Comparison of ENCODE assay signal across 8 cellular contexts in the genomic region with DNA sequence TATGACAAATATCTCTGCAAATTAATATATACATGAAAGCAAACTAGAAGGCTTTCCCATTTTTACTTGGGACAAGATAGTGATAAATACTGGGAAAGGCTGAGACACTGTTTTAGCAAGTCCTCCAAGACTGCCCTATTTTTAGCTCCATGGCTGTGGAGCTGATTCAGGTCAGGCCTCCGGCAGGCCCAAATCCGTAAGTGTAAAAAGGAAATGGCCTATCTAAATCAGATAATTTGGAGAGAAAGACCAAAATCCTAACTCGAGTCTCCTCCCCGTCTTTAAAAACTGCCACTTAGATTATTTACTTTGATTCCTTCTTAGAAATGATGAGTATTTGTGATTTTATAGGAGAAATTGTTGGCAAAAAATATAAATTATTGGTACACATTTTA. TPM values are rescaled to one million over a fixed set of nuclear protein-coding genes. Genes with fewer than 3 reads are reported as not detected.
DNase-seq lines count a peak whose midpoint lies in the region; ATAC-seq, FAIRE-seq and TF ChIP-seq lines count a peak whose summit lies in the region.

No MANE protein-coding gene starts in this region.

- peaks cover 28 to 64% (median 45%) of the 10 kb centered on the region in 4 donors for H3K4me1 Mint-ChIP-seq in CD4-positive, alpha-beta memory T cell

- no peak overlapping the region for H3K23ac ChIP-seq in H1 (ENCODE audit: insufficient read length)

- TF ChIP-seq EP300 in H1 (IDR thresholded peaks at IDR 0.05; ENCODE audit: borderline replicate concordance in 1 of 2, low read depth in 2 of 2, low read length in 2 of 2), result no peak

- no peaks in the 10 kb centered on the region for H3K27me3 Mint-ChIP-seq in CD4-positive, alpha-beta memory T cell

- no peaks in the 10 kb centered on the region for H3K9me3 ChIP-seq in CD4-positive, alpha-beta memory T cell (ENCODE audit: control insufficient read depth in 1 of 2, low read length in 2 of 2)
- H3K9me3 ChIP-seq in OCI-LY7 (ENCODE audit: low read length) (no peaks in the 10 kb centered on the region), H1 (ENCODE audit: insufficient read depth in 2 of 2, low read depth in 1 of 2, low read length in 1 of 2) (no peaks in the 10 kb centered on the region), neuron (ENCODE audit: low read length) (no peaks in the 10 kb centered on the region)

- H4K5ac ChIP-seq in H1 (ENCODE audit: insufficient read length, low read depth, low read length), result no peak overlapping the region

- FAIRE-seq in H1 (lab: Jason Lieb, UNC), result no peak

- H3K14ac ChIP-seq in H1 (ENCODE audit: insufficient read length), result no peak overlapping the region

- no peak overlapping the region for H4K8ac ChIP-seq in H1 (ENCODE audit: extremely low read depth, insufficient read depth, low read length)

- H3K27ac Mint-ChIP-seq in CD4-positive, alpha-beta memory T cell, result peak overlapping the region; percentile 96 to 99 (median 98)

- H3K79me2 ChIP-seq in OCI-LY7 (ENCODE audit: insufficient read depth, low read depth, low read length) (peaks cover 70% of the 10 kb centered on the region), H1 (ENCODE audit: control insufficient read depth in 1 of 2, insufficient read depth in 2 of 2, low read length in 2 of 2) (peaks cover 17 to 68% of the 10 kb centered on the region in 2 experiments)

- H4K91ac ChIP-seq in H1 (replicated peaks; ENCODE audit: insufficient read length, low read length), result no peak overlapping the region

- no peak overlapping the region for H2BK15ac ChIP-seq in H1 (ENCODE audit: low read length)

- ATAC-seq in GM19397 (IDR thresholded peaks at IDR 0.05; ENCODE audit: unreplicated experiment), result no peak
- ATAC-seq in HG02981 (IDR thresholded peaks at IDR 0.05; ENCODE audit: unreplicated experiment), result no peak

- no peak overlapping the region for H2BK20ac ChIP-seq in H1 (ENCODE audit: low read length)

- H3K56ac ChIP-seq in H1 (replicated peaks; ENCODE audit: insufficient read length, low read depth, low read length), result no peak overlapping the region

- CTCF ChIA-PET in CD4-positive, alpha-beta memory T cell (lab: Charles Lee; ENCODE audit: partially characterized antibody), result interaction anchor here (1.3 to 3.3 kb wide), 4 partner anchors 10 to 443 kb away, joined by 3 to 16 read pairs (median 4); no protein-coding TSS in a partner anchor
- CTCF ChIA-PET in OCI-LY7 (lab: Charles Lee; ENCODE audit: unreplicated experiment), result interaction anchor here (0.9 kb wide), 1 partner anchor 9 kb away, joined by 3 read pairs; no protein-coding TSS in a partner anchor
- CTCF ChIA-PET in H1 (lab: Charles Lee; ENCODE audit: partially characterized antibody), result interaction anchor here (1.3 to 1.6 kb wide), 2 partner anchors 13 to 28 kb away, joined by 4 to 5 read pairs; no protein-coding TSS in a partner anchor

- H3K4me2 ChIP-seq in OCI-LY7 (ENCODE audit: low read length) (peak overlapping the region; percentile 89), H1 (ENCODE audit: insufficient read depth in 1 of 2, low read depth in 2 of 2, low read length in 2 of 2) (peak overlapping the region; percentile 87 to 97; a peak in 3 of 4 replicates)

- H3K9me3 Mint-ChIP-seq in CD4-positive, alpha-beta memory T cell, result no peaks in the 10 kb centered on the region

- H2AFZ ChIP-seq in OCI-LY7 (ENCODE audit: low read length) (no peak overlapping the region), H1 (ENCODE audit: low read length) (no peak overlapping the region), neuron (ENCODE audit: low read depth, low read length) (no peak overlapping the region)

- H3K4me3 ChIP-seq in CD4-positive, alpha-beta memory T cell (ENCODE audit: low read length in 2 of 2), result peak overlapping the region; percentile 84 to 96
- H3K4me3 ChIP-seq in OCI-LY7 (ENCODE audit: low read depth, low read length, poor library complexity, severe bottlenecking) (peak overlapping the region; percentile 97), H1 (ENCODE audit: extremely low read depth in 1 of 4, insufficient read depth in 2 of 4, low read depth in 3 of 4, low read length in 4 of 4) (peak overlapping the region in 3 of 4 experiments; percentile 80 to 88 (median 82); a peak in 2 of 8 replicates), neuron (ENCODE audit: low read length) (peak overlapping the region; percentile 91)

- no peak overlapping the region for H2BK12ac ChIP-seq in H1 (ENCODE audit: low read depth, low read length)

- H2BK5ac ChIP-seq in H1 (ENCODE audit: low read depth, low read length), result no peak overlapping the region

- H3K9me2 ChIP-seq in OCI-LY7 (ENCODE audit: insufficient read depth, low read length), result no peaks in the 10 kb centered on the region

- no peak for TF ChIP-seq RAD21 in H1 (IDR thresholded peaks at IDR 0.05 in 1 of 2, conservative IDR thresholded peaks at IDR 0.05 in 1 of 2; ENCODE audit: low read depth in 2 of 2, low read length in 2 of 2)

- no peak overlapping the region for H2BK120ac ChIP-seq in H1 (replicated peaks; ENCODE audit: low read depth, low read length)

- no peak for TF ChIP-seq POLR2A in H1 (IDR thresholded peaks at IDR 0.05; ENCODE audit: control extremely low read depth in 1 of 2, low read depth in 2 of 2, low read length in 2 of 2)

- intact Hi-C loops in CD4-positive, alpha-beta memory T cell (cut with micrococcal nuclease), result loop anchor here (5.0 to 10.0 kb wide), 3 partner anchors 45 to 760 kb away; partner anchors contain the start of gene ZNF827
- intact Hi-C loops in OCI-LY7 (cut with micrococcal nuclease; ENCODE audit: unreplicated experiment), result no loop called here

- H4K20me1 ChIP-seq in OCI-LY7 (ENCODE audit: insufficient read depth, low read length) (peaks cover 21% of the 10 kb centered on the region; the same call in 1 of the 2 replicates), H1 (replicated peaks in 1 of 2; ENCODE audit: control insufficient read depth in 1 of 2, insufficient read depth in 2 of 2, low read length in 2 of 2) (peaks cover 4 to 7% of the 10 kb centered on the region in 2 experiments)

- H3K4ac ChIP-seq in H1 (replicated peaks; ENCODE audit: insufficient read length, low read depth, low read length), result no peak overlapping the region

- H3K79me1 ChIP-seq in H1 (ENCODE audit: low read depth, low read length), result no peaks in the 10 kb centered on the region

- no peak overlapping the region; a peak in 1 of 7 replicates for H3K9ac ChIP-seq in H1 (replicated peaks in 1 of 4; ENCODE audit: extremely low read depth in 1 of 4, low read depth in 3 of 4, low read length in 3 of 4)

- 89% methylated on average over 4 of the region's 4 CpGs; no CpG with 5 or more reads in 1 of the 2 experiments for WGBS in H1 (ENCODE audit: extremely low coverage in 1 of 2, insufficient coverage in 1 of 2, insufficient read length in 1 of 2, insufficient replicate concordance in 2 of 2, low coverage in 1 of 2, low lambda C conversion rate in 2 of 2, missing lambda C conversion rate in 1 of 2), 2 experiments

- peak overlapping the region; percentile 94 for H3K27ac ChIP-seq in CD4-positive, alpha-beta memory T cell (ENCODE audit: low read depth, low read length)
- H3K27ac ChIP-seq in OCI-LY7 (ENCODE audit: low read depth, low read length, poor library complexity, severe bottlenecking) (peak overlapping the region; percentile 82), H1 (ENCODE audit: low read depth, low read length) (no peak overlapping the region)

- POLR2A ChIA-PET in CD4-positive, alpha-beta memory T cell (lab: Charles Lee; ENCODE audit: partially characterized antibody), result interaction anchor here (1.2 to 5.1 kb wide), 6 partner anchors 17 to 1663 kb away, joined by 3 to 51 read pairs (median 7); partner anchors contain the start of genes ABCE1, ANAPC10, MMAA and SMARCA5
- POLR2A ChIA-PET in OCI-LY7 (lab: Charles Lee), result interaction anchor here (0.6 to 2.8 kb wide), 9 partner anchors 9 to 443 kb away, joined by 3 to 12 read pairs (median 5); no protein-coding TSS in a partner anchor
- POLR2A ChIA-PET in H1 (lab: Charles Lee; ENCODE audit: partially characterized antibody), result interaction anchor here (1.1 to 1.6 kb wide), 2 partner anchors 79 to 388 kb away, joined by 3 to 10 read pairs; partner anchors contain the start of genes ABCE1 and ANAPC10

- DNase-seq in CD4-positive, alpha-beta memory T cell, result no peak
- DNase-seq in OCI-LY7 (ENCODE audit: low spot score) (no peak), H1 (ENCODE audit: low read depth in 1 of 2, low spot score in 2 of 2) (no peak), NCI-H2171 (lab: John Stamatoyannopoulos, UW) (no peak), anterior cingulate cortex (lab: John Stamatoyannopoulos, UW) (no peak)

- no peaks in the 10 kb centered on the region for H3K27me3 ChIP-seq in CD4-positive, alpha-beta memory T cell (ENCODE audit: insufficient read depth, low read length)
- H3K27me3 ChIP-seq in H1 (replicated peaks in 1 of 4; ENCODE audit: control insufficient read depth in 3 of 4, extremely low read depth in 1 of 4, insufficient read depth in 3 of 4, low read length in 3 of 4) (no peaks in the 10 kb centered on the region), neuron (ENCODE audit: insufficient read depth, low read length) (no peaks in the 10 kb centered on the region)

- H3K4me3 Mint-ChIP-seq in CD4-positive, alpha-beta memory T cell, result peak overlapping the region; percentile 89 to 98 (median 95)

- no TSS peak for BruUV-seq in OCI-LY7 (replicated peaks; lab: Mats Ljungman, UMichigan)

- peaks cover 56% of the 10 kb centered on the region for H3K4me1 ChIP-seq in CD4-positive, alpha-beta memory T cell (ENCODE audit: insufficient read depth, low read length)
- H3K4me1 ChIP-seq in OCI-LY7 (ENCODE audit: insufficient read depth, low read length, poor library complexity, severe bottlenecking) (peaks cover 27% of the 10 kb centered on the region), H1 (replicated peaks in 1 of 4; ENCODE audit: control insufficient read depth in 3 of 4, insufficient read depth in 4 of 4, low read length in 3 of 4) (peaks cover 0 to 3% (median 1%) of the 10 kb centered on the region in 4 experiments; a peak in 4 of 7 replicates), neuron (ENCODE audit: insufficient read depth, low read length) (peaks cover 23% of the 10 kb centered on the region)

- H3K36me3 ChIP-seq in CD4-positive, alpha-beta memory T cell (ENCODE audit: insufficient read depth, low read length), result no peaks in the 10 kb centered on the region
- H3K36me3 ChIP-seq in OCI-LY7 (ENCODE audit: insufficient read depth, low read length) (peaks cover 54% of the 10 kb centered on the region), H1 (ENCODE audit: control insufficient read depth in 2 of 4, insufficient read depth in 4 of 4, low read length in 3 of 4) (peaks cover 0 to 12% (median under 1%) of the 10 kb centered on the region in 4 experiments; a peak in 2 of 8 replicates), neuron (ENCODE audit: insufficient read depth, low read length) (peaks cover 19% of the 10 kb centered on the region)

- no peak overlapping the region for H2AK5ac ChIP-seq in H1 (ENCODE audit: low read depth, low read length)

- no peak overlapping the region for H3K18ac ChIP-seq in H1 (ENCODE audit: extremely low read depth, low read length)

- peaks cover 14 to 36% of the 10 kb centered on the region in 2 donors for H3K36me3 Mint-ChIP-seq in CD4-positive, alpha-beta memory T cell

- TF ChIP-seq CTCF in OCI-LY7 (conservative IDR thresholded peaks at IDR 0.05; ENCODE audit: low read length) (no peak), H1 (IDR thresholded peaks at IDR 0.05; ENCODE audit: control extremely low read depth in 1 of 3, insufficient read depth in 1 of 3, low read depth in 1 of 3, low read length in 3 of 3) (no peak)

- peaks cover 12% of the 10 kb centered on the region for H3K23me2 ChIP-seq in H1 (ENCODE audit: low read depth, low read length)

RNA-seq across cellular contexts. Expression of gene OTUD4, which starts 2.9 kb away (rescaled TPM):
- 10 to 100 TPM; 60.1 to 61.3 TPM for total RNA-seq in CD4-positive, alpha-beta memory T cell
- polyA plus RNA-seq in CD4-positive, alpha-beta memory T cell, result 10 to 100 TPM; 10.2 to 20.7 TPM
- total RNA-seq in OCI-LY7 (2014; rRNA removed; shearing (Covaris generic)), result 17.3 and 23.4 TPM in 2 replicates
- 54.9 and 60.1 TPM in 2 replicates for total RNA-seq in OCI-LY7 (2022)
- 50.0 and 57.0 TPM in 2 replicates for total RNA-seq in H1 (2021; fragmentation: NEBNext Ultra II Directional; extraction: Animal tissue kit (Norgen Biotek cat#: 25700))
- polyA plus RNA-seq in H1 (2011; rRNA removed), result 12.0 and 17.4 TPM in 2 replicates
- polyA plus RNA-seq in H1 (2011; cell fraction: cytosol; rRNA removed), result 17.5 TPM
- 13.1 TPM for polyA plus RNA-seq in H1 (2011; cell fraction: nucleus; rRNA removed)
- polyA plus RNA-seq in H1 (2012, experiment 1 of 2), result 10.7 to 20.6 TPM (median 14.4 TPM) in 4 replicates
- 1.2 TPM for polyA plus RNA-seq in H1 (2012, experiment 2 of 2)
- 22.4 TPM for polyA plus RNA-seq in H1 (2013, experiment 1 of 2)
- polyA plus RNA-seq in H1 (2013, experiment 2 of 2), result 21.1 TPM
- polyA minus RNA-seq in H1 (2011; rRNA and poly(A)+ RNA removed), result 49.9 and 52.6 TPM in 2 replicates
- 26.8 TPM for polyA minus RNA-seq in H1 (2011; cell fraction: cytosol; rRNA and poly(A)+ RNA removed)
- 48.6 TPM for polyA minus RNA-seq in H1 (2011; cell fraction: nucleus; rRNA and poly(A)+ RNA removed)
